In genomic region chr1:155979525-155980343, GRCh38 we compare ENCODE assay signal across 8 cellular contexts. TPM values are rescaled to one million over a fixed set of nuclear protein-coding genes. Genes with fewer than 3 reads are reported as not detected.
DNase-seq lines count a peak whose midpoint lies in the region; ATAC-seq, FAIRE-seq and TF ChIP-seq lines count a peak whose summit lies in the region.

No MANE protein-coding gene starts in this region.

- H3K27me3 ChIP-seq in heart left ventricle, result no peaks in the 10 kb centered on the region
- H3K27me3 ChIP-seq in small intestine (ENCODE audit: control insufficient read depth in 2 of 2, insufficient read depth in 2 of 2, low read length in 2 of 2), result no peaks in the 10 kb centered on the region

- POLR2A ChIA-PET in activated B cell treated with CpG ODN at 0.5 μM for 24 hours (lab: Charles Lee), result interaction anchor here (1.0 to 14.6 kb wide), 7 partner anchors 9 to 45 kb away, joined by 3 to 403 read pairs (median 85); partner anchors contain the start of genes KHDC4 and RXFP4

- CTCF ChIA-PET in activated B cell treated with CpG ODN at 0.5 μM for 24 hours (lab: Charles Lee), result interaction anchor here (1.6 to 9.8 kb wide), 3 partner anchors 11 to 46 kb away, joined by 3 to 146 read pairs (median 5); partner anchors contain the start of gene RXFP4

- TF ChIP-seq CTCF in activated B cell treated with CpG ODN at 0.5 μM for 24 hours (IDR thresholded peaks at IDR 0.05) (no peak), heart left ventricle (IDR thresholded peaks at IDR 0.05) (no peak)

- H3K36me3 ChIP-seq in heart left ventricle (no peaks in the 10 kb centered on the region), small intestine (ENCODE audit: control insufficient read depth in 2 of 2, insufficient read depth in 2 of 2, low read length in 2 of 2) (no peaks in the 10 kb centered on the region)

- H3K27ac Mint-ChIP-seq in activated T-cell treated with anti-CD3 and anti-CD28 coated beads, Interleukin-2, amount 50 U/mL, for 24 hours, result peak overlapping the region; percentile 98
- peak overlapping the region; percentile 90 for H3K27ac Mint-ChIP-seq in activated B cell treated with CpG ODN at 0.5 μM for 24 hours

- H3K4me3 Mint-ChIP-seq in activated T-cell treated with anti-CD3 and anti-CD28 coated beads, Interleukin-2, amount 50 U/mL, for 24 hours, result peak overlapping the region; percentile 87
- H3K4me3 Mint-ChIP-seq in activated B cell treated with CpG ODN at 0.5 μM for 24 hours, result peak overlapping the region; percentile 97

- peak; percentile 79 to 91 for TF ChIP-seq POLR2A in heart left ventricle (IDR thresholded peaks at IDR 0.05)

- WGBS in heart left ventricle, 4 donors, result 0 to 6% (median 3%) methylated on average over 5 of the region's 5 CpGs
- 16 to 26% (median 17%) methylated on average over 5 of the region's 5 CpGs for WGBS in small intestine, 3 donors

- H3K4me1 ChIP-seq in heart left ventricle (peaks cover 17 to 87% (median 65%) of the 10 kb centered on the region in 12 donors), small intestine (ENCODE audit: control insufficient read depth in 2 of 2, insufficient read depth in 1 of 2, low read depth in 1 of 2, low read length in 1 of 2) (peaks cover 7 to 34% of the 10 kb centered on the region in 2 donors)

- H3K9me3 ChIP-seq in heart left ventricle (no peaks in the 10 kb centered on the region), small intestine (ENCODE audit: control insufficient read depth, low read depth) (no peaks in the 10 kb centered on the region)

- H3K4me3 ChIP-seq in heart left ventricle (peak overlapping the region; percentile 65 to 97 (median 86)), small intestine (ENCODE audit: low read depth in 1 of 2, low read length in 2 of 2) (peak overlapping the region; percentile 2 to 87)

- DNase-seq in activated T-cell treated with anti-CD3 and anti-CD28 coated beads, Interleukin-2, amount 50 U/mL, for 24 hours, result no peak
- no peak for DNase-seq in activated T-cell treated with anti-CD3 and anti-CD28 coated beads, Interleukin-2, amount 50 U/mL, for 1 hour
- DNase-seq in activated B cell treated with CpG ODN at 0.5 μM for 24 hours (no peak), heart left ventricle (peak in 4 of 5 donors; percentile 75 to 83 (median 80)), small intestine (no peak), NCI-H748 treated with DMSO at 0.1 percent for 48 hours (lab: John Stamatoyannopoulos, UW) (no peak), mesenteric fat pad (ENCODE audit: low spot score) (no peak)

- no peak for FAIRE-seq in small intestine (lab: Jason Lieb, UNC)

- intact Hi-C loops in activated B cell treated with CpG ODN at 0.5 μM for 24 hours (cut with micrococcal nuclease), result loop anchor here (1.0 to 5.0 kb wide), 4 partner anchors 33 to 123 kb away; partner anchors contain the start of genes GON4L, LAMTOR2, RIT1 and UBQLN4
- intact Hi-C loops in heart left ventricle (cut with DNase I), result loop anchor here in 7 of 10 donors (1.0 to 10.0 kb wide), 5 partner anchors 17 to 125 kb away; partner anchors contain the start of genes RXFP4 (in 4 of the 7), GON4L (in 1 of the 7), KHDC4 (in 1 of the 7) and SYT11 (in 1 of the 7)

- no peaks in the 10 kb centered on the region for H3K27me3 Mint-ChIP-seq in activated T-cell treated with anti-CD3 and anti-CD28 coated beads, Interleukin-2, amount 50 U/mL, for 24 hours
- H3K27me3 Mint-ChIP-seq in activated B cell treated with CpG ODN at 0.5 μM for 24 hours, result no peaks in the 10 kb centered on the region

- ATAC-seq in activated B cell treated with CpG ODN at 0.5 μM for 24 hours (ENCODE audit: low read depth) (peak; percentile 9), heart left ventricle (peak; percentile 64 to 84 (median 73)), GM18907 (IDR thresholded peaks at IDR 0.05; ENCODE audit: unreplicated experiment) (no peak)

- H3K4me1 Mint-ChIP-seq in activated T-cell treated with anti-CD3 and anti-CD28 coated beads, Interleukin-2, amount 50 U/mL, for 24 hours (ENCODE audit: low read depth), result peaks cover 64% of the 10 kb centered on the region
- H3K4me1 Mint-ChIP-seq in activated B cell treated with CpG ODN at 0.5 μM for 24 hours, result peaks cover 86% of the 10 kb centered on the region

- no peaks in the 10 kb centered on the region for H3K9me3 Mint-ChIP-seq in activated T-cell treated with anti-CD3 and anti-CD28 coated beads, Interleukin-2, amount 50 U/mL, for 24 hours
- H3K9me3 Mint-ChIP-seq in activated B cell treated with CpG ODN at 0.5 μM for 24 hours, result no peaks in the 10 kb centered on the region

- H3K27ac ChIP-seq in heart left ventricle, result peak overlapping the region; percentile 91 to 100 (median 98)
- peak overlapping the region; percentile 77 to 89 for H3K27ac ChIP-seq in small intestine (ENCODE audit: low read depth in 1 of 2, low read length in 1 of 2)

- H3K36me3 Mint-ChIP-seq in activated T-cell treated with anti-CD3 and anti-CD28 coated beads, Interleukin-2, amount 50 U/mL, for 24 hours (ENCODE audit: low read depth), result peaks cover 49% of the 10 kb centered on the region
- peaks cover 27% of the 10 kb centered on the region for H3K36me3 Mint-ChIP-seq in activated B cell treated with CpG ODN at 0.5 μM for 24 hours (ENCODE audit: low read depth)

RNA-seq across cellular contexts. Expression of gene ARHGEF2, which starts 1.4 kb away (rescaled TPM):
- total RNA-seq in activated B cell treated with CpG ODN at 0.5 μM for 24 hours (188 and 207 TPM in 2 replicates), heart left ventricle (10 to 100 TPM; 34.7 to 98.6 (median 61.6) TPM), mesenteric fat pad (150 TPM)
- polyA plus RNA-seq in heart left ventricle (10 to 100 TPM; 23.9 to 28.8 TPM), small intestine (10 to 100 TPM; 14.6 to 41.4 (median 35.1) TPM)

RNA-seq across cellular contexts. Expression of gene RXFP4, which starts 38.3 kb away (rescaled TPM):
- total RNA-seq in activated B cell treated with CpG ODN at 0.5 μM for 24 hours (not detected in 2 replicates), heart left ventricle (not detected), mesenteric fat pad (not detected)
- polyA plus RNA-seq in heart left ventricle (under 1 TPM in 1 of 2 donors, not detected in 1; 0.07 TPM), small intestine (1 to 10 TPM in 1 of 3 donors, under 1 TPM in 1, not detected in 1; 0.82 to 1.3 TPM)

RNA-seq across cellular contexts. Expression of gene SSR2, which starts 41.0 kb away (rescaled TPM):
- total RNA-seq in activated B cell treated with CpG ODN at 0.5 μM for 24 hours, result 136 and 146 TPM in 2 replicates
- 100 to 1,000 TPM in 4 of 9 donors, 10 to 100 TPM in 5; 67.7 to 174 (median 81.2) TPM for total RNA-seq in heart left ventricle
- 100 to 1,000 TPM in 1 of 2 donors, 10 to 100 TPM in 1; 63.9 to 282 TPM for polyA plus RNA-seq in heart left ventricle
- polyA plus RNA-seq in small intestine, result 100 to 1,000 TPM; 133 to 316 (median 223) TPM
- 179 TPM for total RNA-seq in mesenteric fat pad

RNA-seq across cellular contexts. Expression of gene KHDC4, which starts 45.5 kb away (rescaled TPM):
- total RNA-seq in activated B cell treated with CpG ODN at 0.5 μM for 24 hours (88.3 and 105 TPM in 2 replicates), heart left ventricle (10 to 100 TPM; 16.9 to 28.0 (median 22.6) TPM), mesenteric fat pad (30.7 TPM)
- polyA plus RNA-seq in heart left ventricle (10 to 100 TPM; 17.4 to 19.1 TPM), small intestine (10 to 100 TPM in 2 of 3 donors, 1 to 10 TPM in 1; 7.3 to 29.5 (median 15.0) TPM)

Comparison
In these comparisons a context has a peak if more than half of its experiments do, and no peak if none do; other contexts are left out.
1. DNase-seq: peak in heart left ventricle (4 of 5); none in activated T-cell treated with anti-CD3 and anti-CD28 coated beads, Interleukin-2, amount 50 U/mL, for 24 hours (single experiment), activated T-cell treated with anti-CD3 and anti-CD28 coated beads, Interleukin-2, amount 50 U/mL, for 1 hour (single experiment), activated B cell treated with CpG ODN at 0.5 μM for 24 hours (single experiment), small intestine (single experiment), NCI-H748 treated with DMSO at 0.1 percent for 48 hours (single experiment) and mesenteric fat pad (single experiment).